ENCODE assay signal across 1 cellular context in genomic region chr7:107967420-107967819, GRCh38.
TF ChIP-seq lines count a peak whose summit lies in the region.

No MANE protein-coding gene starts in this region.

TF ChIP-seq in HepG2, 621 proteins besides CTCF, POLR2A, EP300 and RAD21 (continued from another document and continues in another):
- TF ChIP-seq, protein P1, sequence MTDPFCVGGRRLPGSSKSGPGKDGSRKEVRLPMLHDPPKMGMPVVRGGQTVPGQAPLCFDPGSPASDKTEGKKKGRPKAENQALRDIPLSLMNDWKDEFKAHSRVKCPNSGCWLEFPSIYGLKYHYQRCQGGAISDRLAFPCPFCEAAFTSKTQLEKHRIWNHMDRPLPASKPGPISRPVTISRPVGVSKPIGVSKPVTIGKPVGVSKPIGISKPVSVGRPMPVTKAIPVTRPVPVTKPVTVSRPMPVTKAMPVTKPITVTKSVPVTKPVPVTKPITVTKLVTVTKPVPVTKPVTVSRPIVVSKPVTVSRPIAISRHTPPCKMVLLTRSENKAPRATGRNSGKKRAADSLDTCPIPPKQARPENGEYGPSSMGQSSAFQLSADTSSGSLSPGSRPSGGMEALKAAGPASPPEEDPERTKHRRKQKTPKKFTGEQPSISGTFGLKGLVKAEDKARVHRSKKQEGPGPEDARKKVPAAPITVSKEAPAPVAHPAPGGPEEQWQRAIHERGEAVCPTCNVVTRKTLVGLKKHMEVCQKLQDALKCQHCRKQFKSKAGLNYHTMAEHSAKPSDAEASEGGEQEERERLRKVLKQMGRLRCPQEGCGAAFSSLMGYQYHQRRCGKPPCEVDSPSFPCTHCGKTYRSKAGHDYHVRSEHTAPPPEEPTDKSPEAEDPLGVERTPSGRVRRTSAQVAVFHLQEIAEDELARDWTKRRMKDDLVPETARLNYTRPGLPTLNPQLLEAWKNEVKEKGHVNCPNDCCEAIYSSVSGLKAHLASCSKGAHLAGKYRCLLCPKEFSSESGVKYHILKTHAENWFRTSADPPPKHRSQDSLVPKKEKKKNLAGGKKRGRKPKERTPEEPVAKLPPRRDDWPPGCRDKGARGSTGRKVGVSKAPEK (CRISPR knock-in tag; IDR thresholded peaks at IDR 0.05; ENCODE audit: borderline replicate concordance) = no peak
- TF ChIP-seq ZNF556 (CRISPR knock-in tag; IDR thresholded peaks at IDR 0.05; ENCODE audit: borderline replicate concordance) (no peak), BORCS8-MEF2B (CRISPR knock-in tag; IDR thresholded peaks at IDR 0.05) (no peak), ZNF546 (CRISPR knock-in tag; conservative IDR thresholded peaks at IDR 0.05) (no peak), GPN1 (CRISPR knock-in tag; IDR thresholded peaks at IDR 0.05; ENCODE audit: borderline replicate concordance) (no peak), KDM1A (CRISPR knock-in tag; IDR thresholded peaks at IDR 0.05) (peak; percentile 89), IKZF4 (CRISPR knock-in tag; IDR thresholded peaks at IDR 0.05; ENCODE audit: borderline replicate concordance, low read depth, not compliant biosample characterization) (no peak), IKZF5 (CRISPR knock-in tag; IDR thresholded peaks at IDR 0.05) (peak; percentile 48; the same call in 1 of the 2 replicates), ZNF350 (CRISPR knock-in tag; IDR thresholded peaks at IDR 0.05; ENCODE audit: borderline replicate concordance, low read depth) (no peak), FOXA1 (IDR thresholded peaks at IDR 0.05) (peak; percentile 80), FOXA1 (CRISPR knock-in tag; IDR thresholded peaks at IDR 0.05) (peak; percentile 89), GTF3A (CRISPR knock-in tag; conservative IDR thresholded peaks at IDR 0.05) (no peak), ZKSCAN8 (CRISPR knock-in tag; IDR thresholded peaks at IDR 0.05; ENCODE audit: borderline replicate concordance) (peak; percentile 58; the same call in 1 of the 2 replicates), ATM (IDR thresholded peaks at IDR 0.05; ENCODE audit: borderline replicate concordance) (no peak), HNF4A (CRISPR knock-in tag; IDR thresholded peaks at IDR 0.05) (peak; percentile 88), MBNL3 (CRISPR knock-in tag; conservative IDR thresholded peaks at IDR 0.05) (no peak), ZNF878 (CRISPR knock-in tag; IDR thresholded peaks at IDR 0.05) (peak; percentile 53; the same call in 1 of the 2 replicates), PAXIP1 (CRISPR knock-in tag; conservative IDR thresholded peaks at IDR 0.05) (peak; percentile 91), RCOR2 (CRISPR knock-in tag; IDR thresholded peaks at IDR 0.05) (peak; percentile 88), ZNF264 (CRISPR knock-in tag; IDR thresholded peaks at IDR 0.05) (0 out of 2 replicates have a peak, but pooled peaks have one; percentile 53), NR2F6 (IDR thresholded peaks at IDR 0.05) (no peak; the same call in 1 of the 2 replicates), NR2F6 (CRISPR knock-in tag; IDR thresholded peaks at IDR 0.05) (peak; percentile 39), TEAD3 (CRISPR knock-in tag; optimal IDR thresholded peaks at IDR 0.05; ENCODE audit: borderline replicate concordance) (peak; percentile 43), ZNF737 (CRISPR knock-in tag; IDR thresholded peaks at IDR 0.05; ENCODE audit: borderline replicate concordance) (no peak)
- TF ChIP-seq, protein P2, sequence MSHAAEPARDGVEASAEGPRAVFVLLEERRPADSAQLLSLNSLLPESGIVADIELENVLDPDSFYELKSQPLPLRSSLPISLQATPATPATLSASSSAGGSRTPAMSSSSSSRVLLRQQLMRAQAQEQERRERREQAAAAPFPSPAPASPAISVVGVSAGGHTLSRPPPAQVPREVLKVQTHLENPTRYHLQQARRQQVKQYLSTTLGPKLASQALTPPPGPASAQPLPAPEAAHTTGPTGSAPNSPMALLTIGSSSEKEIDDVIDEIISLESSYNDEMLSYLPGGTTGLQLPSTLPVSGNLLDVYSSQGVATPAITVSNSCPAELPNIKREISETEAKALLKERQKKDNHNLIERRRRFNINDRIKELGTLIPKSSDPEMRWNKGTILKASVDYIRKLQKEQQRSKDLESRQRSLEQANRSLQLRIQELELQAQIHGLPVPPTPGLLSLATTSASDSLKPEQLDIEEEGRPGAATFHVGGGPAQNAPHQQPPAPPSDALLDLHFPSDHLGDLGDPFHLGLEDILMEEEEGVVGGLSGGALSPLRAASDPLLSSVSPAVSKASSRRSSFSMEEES (CRISPR knock-in tag; IDR thresholded peaks at IDR 0.05) = no peak
- TF ChIP-seq, protein P3, sequence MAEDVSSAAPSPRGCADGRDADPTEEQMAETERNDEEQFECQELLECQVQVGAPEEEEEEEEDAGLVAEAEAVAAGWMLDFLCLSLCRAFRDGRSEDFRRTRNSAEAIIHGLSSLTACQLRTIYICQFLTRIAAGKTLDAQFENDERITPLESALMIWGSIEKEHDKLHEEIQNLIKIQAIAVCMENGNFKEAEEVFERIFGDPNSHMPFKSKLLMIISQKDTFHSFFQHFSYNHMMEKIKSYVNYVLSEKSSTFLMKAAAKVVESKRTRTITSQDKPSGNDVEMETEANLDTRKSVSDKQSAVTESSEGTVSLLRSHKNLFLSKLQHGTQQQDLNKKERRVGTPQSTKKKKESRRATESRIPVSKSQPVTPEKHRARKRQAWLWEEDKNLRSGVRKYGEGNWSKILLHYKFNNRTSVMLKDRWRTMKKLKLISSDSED (CRISPR knock-in tag; IDR thresholded peaks at IDR 0.05) = no peak
- TF ChIP-seq, protein P4, sequence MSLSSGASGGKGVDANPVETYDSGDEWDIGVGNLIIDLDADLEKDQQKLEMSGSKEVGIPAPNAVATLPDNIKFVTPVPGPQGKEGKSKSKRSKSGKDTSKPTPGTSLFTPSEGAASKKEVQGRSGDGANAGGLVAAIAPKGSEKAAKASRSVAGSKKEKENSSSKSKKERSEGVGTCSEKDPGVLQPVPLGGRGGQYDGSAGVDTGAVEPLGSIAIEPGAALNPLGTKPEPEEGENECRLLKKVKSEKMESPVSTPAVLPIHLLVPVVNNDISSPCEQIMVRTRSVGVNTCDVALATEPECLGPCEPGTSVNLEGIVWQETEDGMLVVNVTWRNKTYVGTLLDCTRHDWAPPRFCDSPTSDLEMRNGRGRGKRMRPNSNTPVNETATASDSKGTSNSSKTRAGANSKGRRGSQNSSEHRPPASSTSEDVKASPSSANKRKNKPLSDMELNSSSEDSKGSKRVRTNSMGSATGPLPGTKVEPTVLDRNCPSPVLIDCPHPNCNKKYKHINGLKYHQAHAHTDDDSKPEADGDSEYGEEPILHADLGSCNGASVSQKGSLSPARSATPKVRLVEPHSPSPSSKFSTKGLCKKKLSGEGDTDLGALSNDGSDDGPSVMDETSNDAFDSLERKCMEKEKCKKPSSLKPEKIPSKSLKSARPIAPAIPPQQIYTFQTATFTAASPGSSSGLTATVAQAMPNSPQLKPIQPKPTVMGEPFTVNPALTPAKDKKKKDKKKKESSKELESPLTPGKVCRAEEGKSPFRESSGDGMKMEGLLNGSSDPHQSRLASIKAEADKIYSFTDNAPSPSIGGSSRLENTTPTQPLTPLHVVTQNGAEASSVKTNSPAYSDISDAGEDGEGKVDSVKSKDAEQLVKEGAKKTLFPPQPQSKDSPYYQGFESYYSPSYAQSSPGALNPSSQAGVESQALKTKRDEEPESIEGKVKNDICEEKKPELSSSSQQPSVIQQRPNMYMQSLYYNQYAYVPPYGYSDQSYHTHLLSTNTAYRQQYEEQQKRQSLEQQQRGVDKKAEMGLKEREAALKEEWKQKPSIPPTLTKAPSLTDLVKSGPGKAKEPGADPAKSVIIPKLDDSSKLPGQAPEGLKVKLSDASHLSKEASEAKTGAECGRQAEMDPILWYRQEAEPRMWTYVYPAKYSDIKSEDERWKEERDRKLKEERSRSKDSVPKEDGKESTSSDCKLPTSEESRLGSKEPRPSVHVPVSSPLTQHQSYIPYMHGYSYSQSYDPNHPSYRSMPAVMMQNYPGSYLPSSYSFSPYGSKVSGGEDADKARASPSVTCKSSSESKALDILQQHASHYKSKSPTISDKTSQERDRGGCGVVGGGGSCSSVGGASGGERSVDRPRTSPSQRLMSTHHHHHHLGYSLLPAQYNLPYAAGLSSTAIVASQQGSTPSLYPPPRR (CRISPR knock-in tag; IDR thresholded peaks at IDR 0.05; ENCODE audit: borderline replicate concordance) = peak; percentile 89; the same call in 1 of the 2 replicates
- TF ChIP-seq, protein P5, sequence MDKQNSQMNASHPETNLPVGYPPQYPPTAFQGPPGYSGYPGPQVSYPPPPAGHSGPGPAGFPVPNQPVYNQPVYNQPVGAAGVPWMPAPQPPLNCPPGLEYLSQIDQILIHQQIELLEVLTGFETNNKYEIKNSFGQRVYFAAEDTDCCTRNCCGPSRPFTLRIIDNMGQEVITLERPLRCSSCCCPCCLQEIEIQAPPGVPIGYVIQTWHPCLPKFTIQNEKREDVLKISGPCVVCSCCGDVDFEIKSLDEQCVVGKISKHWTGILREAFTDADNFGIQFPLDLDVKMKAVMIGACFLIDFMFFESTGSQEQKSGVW (CRISPR knock-in tag; IDR thresholded peaks at IDR 0.05; ENCODE audit: borderline replicate concordance) = no peak
- TF ChIP-seq, protein P6, sequence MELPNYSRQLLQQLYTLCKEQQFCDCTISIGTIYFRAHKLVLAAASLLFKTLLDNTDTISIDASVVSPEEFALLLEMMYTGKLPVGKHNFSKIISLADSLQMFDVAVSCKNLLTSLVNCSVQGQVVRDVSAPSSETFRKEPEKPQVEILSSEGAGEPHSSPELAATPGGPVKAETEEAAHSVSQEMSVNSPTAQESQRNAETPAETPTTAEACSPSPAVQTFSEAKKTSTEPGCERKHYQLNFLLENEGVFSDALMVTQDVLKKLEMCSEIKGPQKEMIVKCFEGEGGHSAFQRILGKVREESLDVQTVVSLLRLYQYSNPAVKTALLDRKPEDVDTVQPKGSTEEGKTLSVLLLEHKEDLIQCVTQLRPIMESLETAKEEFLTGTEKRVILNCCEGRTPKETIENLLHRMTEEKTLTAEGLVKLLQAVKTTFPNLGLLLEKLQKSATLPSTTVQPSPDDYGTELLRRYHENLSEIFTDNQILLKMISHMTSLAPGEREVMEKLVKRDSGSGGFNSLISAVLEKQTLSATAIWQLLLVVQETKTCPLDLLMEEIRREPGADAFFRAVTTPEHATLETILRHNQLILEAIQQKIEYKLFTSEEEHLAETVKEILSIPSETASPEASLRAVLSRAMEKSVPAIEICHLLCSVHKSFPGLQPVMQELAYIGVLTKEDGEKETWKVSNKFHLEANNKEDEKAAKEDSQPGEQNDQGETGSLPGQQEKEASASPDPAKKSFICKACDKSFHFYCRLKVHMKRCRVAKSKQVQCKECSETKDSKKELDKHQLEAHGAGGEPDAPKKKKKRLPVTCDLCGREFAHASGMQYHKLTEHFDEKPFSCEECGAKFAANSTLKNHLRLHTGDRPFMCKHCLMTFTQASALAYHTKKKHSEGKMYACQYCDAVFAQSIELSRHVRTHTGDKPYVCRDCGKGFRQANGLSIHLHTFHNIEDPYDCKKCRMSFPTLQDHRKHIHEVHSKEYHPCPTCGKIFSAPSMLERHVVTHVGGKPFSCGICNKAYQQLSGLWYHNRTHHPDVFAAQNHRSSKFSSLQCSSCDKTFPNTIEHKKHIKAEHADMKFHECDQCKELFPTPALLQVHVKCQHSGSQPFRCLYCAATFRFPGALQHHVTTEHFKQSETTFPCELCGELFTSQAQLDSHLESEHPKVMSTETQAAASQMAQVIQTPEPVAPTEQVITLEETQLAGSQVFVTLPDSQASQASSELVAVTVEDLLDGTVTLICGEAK (IDR thresholded peaks at IDR 0.05) = no peak
- TF ChIP-seq, protein P6 (CRISPR knock-in tag; IDR thresholded peaks at IDR 0.05) = no peak
